ENCODE assay signal across 9 cellular contexts in the genomic region with DNA sequence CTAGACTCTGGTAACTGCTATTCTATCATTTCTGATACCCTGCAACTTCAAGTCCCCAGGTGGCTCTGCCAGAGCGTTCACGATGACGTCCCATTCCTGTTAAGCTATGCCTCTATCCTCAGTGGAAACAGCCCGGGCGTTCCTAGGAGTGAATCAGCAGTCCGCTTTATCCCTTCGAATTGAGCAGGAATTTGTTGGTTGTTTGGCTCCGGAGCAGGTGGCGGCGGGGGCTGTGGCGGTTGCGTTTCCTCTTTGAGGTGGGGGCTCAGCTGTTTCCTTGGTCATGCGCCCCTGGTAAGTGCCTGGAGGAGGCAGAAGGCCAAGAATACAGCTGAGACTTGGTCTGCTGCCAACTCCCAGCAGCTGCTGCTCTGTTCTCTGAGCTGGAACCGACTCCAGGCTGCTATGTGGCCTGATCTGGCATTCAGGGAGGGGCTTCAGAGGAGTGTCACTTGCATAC. TPM values are rescaled to one million over a fixed set of nuclear protein-coding genes. Genes with fewer than 3 reads are reported as not detected.
A peak's percentile ranks its signal among the peaks of the same experiment; 100 is the strongest.
DNase-seq lines count a peak whose midpoint lies in the region; ATAC-seq and TF ChIP-seq lines count a peak whose summit lies in the region.
"Had no signal": no experiment of that assay in that cellular context is flagged by ENCODE, and none has a peak within 500 bp of the region (broad histone marks: within the 10 kb centered on the region; RNA-seq: fewer than 3 reads in every experiment).

No MANE protein-coding gene starts in this region.

- H3K4me3 ChIP-seq in right atrium auricular region (peak overlapping the region in 1 of 2 donors; percentile 18), PC-9 (no peak overlapping the region)

- intact Hi-C loops in PC-9 (cut with micrococcal nuclease; ENCODE audit: unreplicated experiment), result no loop called here

- H3K9me2 ChIP-seq in PC-9 (ENCODE audit: insufficient read depth), result no peaks in the 10 kb centered on the region

- no peaks in the 10 kb centered on the region for H3F3A ChIP-seq in PC-9 (ENCODE audit: insufficient read depth, low read depth)

- no peaks in the 10 kb centered on the region for H3K79me2 ChIP-seq in PC-9 (ENCODE audit: low read depth)

- ATAC-seq in SK-N-SH treated with all-trans-retinoic acid at 6 μM for 48 hours, result peak; percentile 84

- H3K4me2 ChIP-seq in PC-9, result no peak overlapping the region
- H3K4me2 ChIP-seq: KMS-11 had no signal

- H3K36me3 ChIP-seq in KOPT-K1 (ENCODE audit: insufficient read depth, low read length), result no peaks in the 10 kb centered on the region
- H3K36me3 ChIP-seq in right atrium auricular region, result no peaks in the 10 kb centered on the region
- H3K36me3 ChIP-seq in PC-9 (ENCODE audit: low read depth), result no peaks in the 10 kb centered on the region

- H3K4me1 ChIP-seq in right atrium auricular region (peaks cover 0 to 21% of the 10 kb centered on the region in 2 donors), PC-9 (replicated peaks; ENCODE audit: insufficient read depth) (no peaks in the 10 kb centered on the region)

- H4K20me1 ChIP-seq in PC-9 (ENCODE audit: insufficient read depth), result no peaks in the 10 kb centered on the region

- H3K9me3 ChIP-seq in KOPT-K1 (ENCODE audit: insufficient read depth, low read length, poor library complexity, severe bottlenecking) (no peaks in the 10 kb centered on the region), right atrium auricular region (no peaks in the 10 kb centered on the region), PC-9 (ENCODE audit: insufficient read depth, low read depth) (no peaks in the 10 kb centered on the region)

- CTCF ChIA-PET in PC-9 (lab: Charles Lee), result no interaction called here

- H2AFZ ChIP-seq in PC-9, result no peak overlapping the region

- DNase-seq in GM20000 (ENCODE audit: low spot score) (peak; percentile 7), right atrium auricular region (ENCODE audit: low spot score) (no peak), smooth muscle cell of the brain vasculature (ENCODE audit: low read depth, low spot score) (peak; percentile 72), PC-9 (no peak), CD1c-positive myeloid dendritic cell (ENCODE audit: extremely low spot score) (no peak), GOT3 (lab: John Stamatoyannopoulos, UW) (no peak)

- H3K27me3 ChIP-seq in right atrium auricular region (no peaks in the 10 kb centered on the region), PC-9 (ENCODE audit: insufficient read depth, low read depth) (peaks cover 6% of the 10 kb centered on the region; the same call in 1 of the 2 replicates)

- POLR2A ChIA-PET in PC-9 (lab: Charles Lee; ENCODE audit: unreplicated experiment), result no interaction called here

- no peak for TF ChIP-seq CTCF in GM20000 (IDR thresholded peaks at IDR 0.05; ENCODE audit: extremely low read depth, missing control alignments)
- no peak for TF ChIP-seq CTCF in right atrium auricular region (IDR thresholded peaks at IDR 0.05)
- TF ChIP-seq CTCF in PC-9 (conservative IDR thresholded peaks at IDR 0.05), result no peak

- no TSS peak for BruUV-seq in PC-9 (replicated peaks; lab: Mats Ljungman, UMichigan)

- H3K27ac ChIP-seq in KOPT-K1 (ENCODE audit: low read depth, low read length, poor library complexity, severe bottlenecking), result peak overlapping the region; percentile 73
- H3K27ac ChIP-seq in right atrium auricular region, result peak overlapping the region; percentile 24 to 55
- no peak overlapping the region for H3K27ac ChIP-seq in PC-9
- H3K27ac ChIP-seq: KMS-11 had no signal

TF ChIP-seq in SK-N-SH treated with all-trans-retinoic acid at 6 μM for 48 hours, 23 proteins besides CTCF, POLR2A, EP300 and RAD21:
- no peak for TF ChIP-seq SNAI2 (CRISPR knock-in tag; IDR thresholded peaks at IDR 0.05)
- TF ChIP-seq GLIS3 (CRISPR knock-in tag; IDR thresholded peaks at IDR 0.05), result no peak
- TF ChIP-seq BACH2 (CRISPR knock-in tag; IDR thresholded peaks at IDR 0.05; ENCODE audit: borderline replicate concordance), result no peak
- no peak for TF ChIP-seq ISL1 (CRISPR knock-in tag; IDR thresholded peaks at IDR 0.05)
- TF ChIP-seq, protein P1, sequence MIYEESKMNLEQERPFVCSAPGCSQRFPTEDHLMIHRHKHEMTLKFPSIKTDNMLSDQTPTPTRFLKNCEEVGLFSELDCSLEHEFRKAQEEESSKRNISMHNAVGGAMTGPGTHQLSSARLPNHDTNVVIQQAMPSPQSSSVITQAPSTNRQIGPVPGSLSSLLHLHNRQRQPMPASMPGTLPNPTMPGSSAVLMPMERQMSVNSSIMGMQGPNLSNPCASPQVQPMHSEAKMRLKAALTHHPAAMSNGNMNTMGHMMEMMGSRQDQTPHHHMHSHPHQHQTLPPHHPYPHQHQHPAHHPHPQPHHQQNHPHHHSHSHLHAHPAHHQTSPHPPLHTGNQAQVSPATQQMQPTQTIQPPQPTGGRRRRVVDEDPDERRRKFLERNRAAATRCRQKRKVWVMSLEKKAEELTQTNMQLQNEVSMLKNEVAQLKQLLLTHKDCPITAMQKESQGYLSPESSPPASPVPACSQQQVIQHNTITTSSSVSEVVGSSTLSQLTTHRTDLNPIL (CRISPR knock-in tag; IDR thresholded peaks at IDR 0.05; ENCODE audit: low read depth), result no peak
- no peak for TF ChIP-seq ZC3H10 (CRISPR knock-in tag; IDR thresholded peaks at IDR 0.05)
- TF ChIP-seq, protein P2, sequence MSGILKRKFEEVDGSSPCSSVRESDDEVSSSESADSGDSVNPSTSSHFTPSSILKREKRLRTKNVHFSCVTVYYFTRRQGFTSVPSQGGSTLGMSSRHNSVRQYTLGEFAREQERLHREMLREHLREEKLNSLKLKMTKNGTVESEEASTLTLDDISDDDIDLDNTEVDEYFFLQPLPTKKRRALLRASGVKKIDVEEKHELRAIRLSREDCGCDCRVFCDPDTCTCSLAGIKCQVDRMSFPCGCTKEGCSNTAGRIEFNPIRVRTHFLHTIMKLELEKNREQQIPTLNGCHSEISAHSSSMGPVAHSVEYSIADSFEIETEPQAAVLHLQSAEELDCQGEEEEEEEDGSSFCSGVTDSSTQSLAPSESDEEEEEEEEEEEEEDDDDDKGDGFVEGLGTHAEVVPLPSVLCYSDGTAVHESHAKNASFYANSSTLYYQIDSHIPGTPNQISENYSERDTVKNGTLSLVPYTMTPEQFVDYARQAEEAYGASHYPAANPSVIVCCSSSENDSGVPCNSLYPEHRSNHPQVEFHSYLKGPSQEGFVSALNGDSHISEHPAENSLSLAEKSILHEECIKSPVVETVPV (CRISPR knock-in tag; IDR thresholded peaks at IDR 0.05), result no peak
- TF ChIP-seq, protein P3, sequence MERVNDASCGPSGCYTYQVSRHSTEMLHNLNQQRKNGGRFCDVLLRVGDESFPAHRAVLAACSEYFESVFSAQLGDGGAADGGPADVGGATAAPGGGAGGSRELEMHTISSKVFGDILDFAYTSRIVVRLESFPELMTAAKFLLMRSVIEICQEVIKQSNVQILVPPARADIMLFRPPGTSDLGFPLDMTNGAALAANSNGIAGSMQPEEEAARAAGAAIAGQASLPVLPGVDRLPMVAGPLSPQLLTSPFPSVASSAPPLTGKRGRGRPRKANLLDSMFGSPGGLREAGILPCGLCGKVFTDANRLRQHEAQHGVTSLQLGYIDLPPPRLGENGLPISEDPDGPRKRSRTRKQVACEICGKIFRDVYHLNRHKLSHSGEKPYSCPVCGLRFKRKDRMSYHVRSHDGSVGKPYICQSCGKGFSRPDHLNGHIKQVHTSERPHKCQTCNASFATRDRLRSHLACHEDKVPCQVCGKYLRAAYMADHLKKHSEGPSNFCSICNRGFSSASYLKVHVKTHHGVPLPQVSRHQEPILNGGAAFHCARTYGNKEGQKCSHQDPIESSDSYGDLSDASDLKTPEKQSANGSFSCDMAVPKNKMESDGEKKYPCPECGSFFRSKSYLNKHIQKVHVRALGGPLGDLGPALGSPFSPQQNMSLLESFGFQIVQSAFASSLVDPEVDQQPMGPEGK (CRISPR knock-in tag; IDR thresholded peaks at IDR 0.05; ENCODE audit: borderline replicate concordance), result peak; percentile 85; the same call in 1 of the 2 replicates
- TF ChIP-seq TCF4 (CRISPR knock-in tag; IDR thresholded peaks at IDR 0.05; ENCODE audit: borderline replicate concordance), result peak; percentile 35; the same call in 1 of the 2 replicates
- TF ChIP-seq RARB (CRISPR knock-in tag; IDR thresholded peaks at IDR 0.05), result no peak
- TF ChIP-seq, protein P4, sequence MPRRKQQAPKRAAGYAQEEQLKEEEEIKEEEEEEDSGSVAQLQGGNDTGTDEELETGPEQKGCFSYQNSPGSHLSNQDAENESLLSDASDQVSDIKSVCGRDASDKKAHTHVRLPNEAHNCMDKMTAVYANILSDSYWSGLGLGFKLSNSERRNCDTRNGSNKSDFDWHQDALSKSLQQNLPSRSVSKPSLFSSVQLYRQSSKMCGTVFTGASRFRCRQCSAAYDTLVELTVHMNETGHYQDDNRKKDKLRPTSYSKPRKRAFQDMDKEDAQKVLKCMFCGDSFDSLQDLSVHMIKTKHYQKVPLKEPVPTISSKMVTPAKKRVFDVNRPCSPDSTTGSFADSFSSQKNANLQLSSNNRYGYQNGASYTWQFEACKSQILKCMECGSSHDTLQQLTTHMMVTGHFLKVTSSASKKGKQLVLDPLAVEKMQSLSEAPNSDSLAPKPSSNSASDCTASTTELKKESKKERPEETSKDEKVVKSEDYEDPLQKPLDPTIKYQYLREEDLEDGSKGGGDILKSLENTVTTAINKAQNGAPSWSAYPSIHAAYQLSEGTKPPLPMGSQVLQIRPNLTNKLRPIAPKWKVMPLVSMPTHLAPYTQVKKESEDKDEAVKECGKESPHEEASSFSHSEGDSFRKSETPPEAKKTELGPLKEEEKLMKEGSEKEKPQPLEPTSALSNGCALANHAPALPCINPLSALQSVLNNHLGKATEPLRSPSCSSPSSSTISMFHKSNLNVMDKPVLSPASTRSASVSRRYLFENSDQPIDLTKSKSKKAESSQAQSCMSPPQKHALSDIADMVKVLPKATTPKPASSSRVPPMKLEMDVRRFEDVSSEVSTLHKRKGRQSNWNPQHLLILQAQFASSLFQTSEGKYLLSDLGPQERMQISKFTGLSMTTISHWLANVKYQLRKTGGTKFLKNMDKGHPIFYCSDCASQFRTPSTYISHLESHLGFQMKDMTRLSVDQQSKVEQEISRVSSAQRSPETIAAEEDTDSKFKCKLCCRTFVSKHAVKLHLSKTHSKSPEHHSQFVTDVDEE (CRISPR knock-in tag; IDR thresholded peaks at IDR 0.05), result no peak
TF ChIP-seq in SK-N-SH treated with all-trans-retinoic acid at 6 μM for 48 hours: peak in this region for 2.

RNA-seq across cellular contexts. Expression of a gene that starts 25.2 kb away (rescaled TPM):
- total RNA-seq in right atrium auricular region, result not detected
- not detected in 2 replicates for total RNA-seq in PC-9 (2021)

Comparison
In these comparisons a context has a peak if more than half of its experiments do, and no peak if none do; other contexts are left out.
1. DNase-seq: peak in GM20000 (single experiment) and smooth muscle cell of the brain vasculature (single experiment); none in right atrium auricular region (single experiment), PC-9 (0 of 2), CD1c-positive myeloid dendritic cell (single experiment) and GOT3 (single experiment).